8 cellular contexts compared by ENCODE assay signal in the genomic region with DNA sequence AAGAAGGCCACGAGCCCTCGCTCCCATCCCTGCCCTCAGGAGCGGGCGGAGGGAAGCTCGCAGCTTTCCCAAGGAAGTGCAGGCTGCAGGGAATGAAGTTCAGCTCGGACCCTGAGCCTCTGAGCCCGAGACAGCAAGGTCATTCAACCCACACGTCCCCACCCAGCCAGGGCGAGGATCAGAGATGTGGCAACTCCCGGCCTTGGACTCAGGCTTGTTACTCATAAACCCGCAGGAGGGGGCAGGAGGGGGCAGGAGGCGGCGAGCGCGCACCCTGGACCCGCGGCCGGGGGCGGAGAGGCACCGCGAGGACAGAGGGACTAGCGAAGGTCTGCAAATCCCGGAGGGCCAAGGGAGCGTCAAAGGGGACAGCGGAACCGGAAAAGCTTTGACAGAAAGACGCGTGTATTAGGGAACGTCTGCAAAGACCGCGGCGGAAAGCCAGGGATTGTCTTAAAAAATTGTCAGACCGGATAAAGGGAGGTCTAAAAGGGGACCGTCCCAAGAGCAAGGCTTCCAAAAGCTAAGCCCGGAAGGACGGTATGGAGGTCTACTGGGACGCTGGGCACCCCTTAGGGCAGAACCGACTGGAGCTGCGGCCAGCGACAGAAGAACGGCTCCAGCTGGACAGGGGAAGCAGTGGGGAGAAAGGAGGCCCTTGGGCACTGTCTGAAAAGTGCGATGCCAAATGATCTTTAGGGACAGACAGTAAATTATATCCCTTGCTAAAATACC. TPM values are rescaled to one million over a fixed set of nuclear protein-coding genes. Genes with fewer than 3 reads are reported as not detected.
DNase-seq lines count a peak whose midpoint lies in the region; ATAC-seq and TF ChIP-seq lines count a peak whose summit lies in the region.

No MANE protein-coding gene starts in this region.

- peak overlapping the region; percentile 82 for H3K4me3 Mint-ChIP-seq in Calu3 (ENCODE audit: low read depth, unreplicated experiment)
- peak overlapping the region; percentile 90 for H3K4me3 Mint-ChIP-seq in activated T-cell treated with anti-CD3 and anti-CD28 coated beads, Interleukin-2, amount 50 U/mL, for 24 hours

- ATAC-seq in GM21515 (IDR thresholded peaks at IDR 0.05; ENCODE audit: unreplicated experiment): peak; percentile 30
- ATAC-seq in PC-3: peak; percentile 42
- peak; percentile 59 for ATAC-seq in esophagus mucosa

- H3K9me3 Mint-ChIP-seq in Calu3 (ENCODE audit: low read depth, unreplicated experiment): no peaks in the 10 kb centered on the region
- no peaks in the 10 kb centered on the region for H3K9me3 Mint-ChIP-seq in activated T-cell treated with anti-CD3 and anti-CD28 coated beads, Interleukin-2, amount 50 U/mL, for 24 hours

- no peaks in the 10 kb centered on the region for H3K27me3 Mint-ChIP-seq in Calu3 (ENCODE audit: unreplicated experiment)
- H3K27me3 Mint-ChIP-seq in activated T-cell treated with anti-CD3 and anti-CD28 coated beads, Interleukin-2, amount 50 U/mL, for 24 hours: no peaks in the 10 kb centered on the region

- no peaks in the 10 kb centered on the region for H4K20me1 ChIP-seq in PC-3 (ENCODE audit: low read length)

- peaks cover 11% of the 10 kb centered on the region; the same call in 1 of the 2 replicates for H3K36me3 ChIP-seq in PC-3 (ENCODE audit: low read depth, low read length)
- H3K36me3 ChIP-seq in muscle layer of duodenum (ENCODE audit: control insufficient read depth in 1 of 2, insufficient read depth in 2 of 2, low read length in 2 of 2): peaks cover 18 to 31% of the 10 kb centered on the region in 2 donors

- CTCF ChIA-PET in Calu3 (lab: Charles Lee): interaction anchor here (0.6 to 3.2 kb wide), 9 partner anchors 20 to 130 kb away, joined by 3 to 23 read pairs (median 8); a partner anchor contains a TSS
- CTCF ChIA-PET in PC-3 (lab: Charles Lee): interaction anchor here (0.9 to 1.6 kb wide), 4 partner anchors 22 to 194 kb away, joined by 4 to 7 read pairs (median 4); a partner anchor contains a TSS

- DNase-seq in Calu3 (peak; percentile 85), HuH-7.5 (ENCODE audit: low spot score) (peak; percentile 90), PC-3 (peak; percentile 86)
- DNase-seq in activated T-cell treated with anti-CD3 and anti-CD28 coated beads, Interleukin-2, amount 50 U/mL, for 24 hours: peak; percentile 85
- DNase-seq in stimulated activated CD8-positive, alpha-beta memory T cell treated with anti-CD3 and anti-CD28 coated beads, Interleukin-7, amount 100 ng/mL, for 24 hours (ENCODE audit: low read depth): peak; percentile 55

- H3K4me1 ChIP-seq in PC-3 (ENCODE audit: insufficient read depth, low read length): peaks cover 20% of the 10 kb centered on the region
- H3K4me1 ChIP-seq in muscle layer of duodenum (ENCODE audit: control insufficient read depth in 1 of 2, insufficient read depth in 2 of 2, low read length in 2 of 2): peaks cover 18 to 21% of the 10 kb centered on the region in 2 donors

- BruUV-seq in Calu3 (replicated peaks; lab: Mats Ljungman, UMichigan) (no TSS peak), PC-3 (replicated peaks; lab: Mats Ljungman, UMichigan) (no TSS peak)

- peaks cover 20% of the 10 kb centered on the region for H3K4me1 Mint-ChIP-seq in Calu3 (ENCODE audit: low read depth, unreplicated experiment)
- H3K4me1 Mint-ChIP-seq in activated T-cell treated with anti-CD3 and anti-CD28 coated beads, Interleukin-2, amount 50 U/mL, for 24 hours (ENCODE audit: low read depth): peaks cover 33% of the 10 kb centered on the region

- H2AFZ ChIP-seq in PC-3 (ENCODE audit: low read length): peak overlapping the region; percentile 95

- peaks cover 39% of the 10 kb centered on the region for H3K36me3 Mint-ChIP-seq in Calu3 (ENCODE audit: insufficient read depth, unreplicated experiment)
- peaks cover 50% of the 10 kb centered on the region for H3K36me3 Mint-ChIP-seq in activated T-cell treated with anti-CD3 and anti-CD28 coated beads, Interleukin-2, amount 50 U/mL, for 24 hours (ENCODE audit: low read depth)

- peak overlapping the region; percentile 90 for H3K27ac ChIP-seq in PC-3 (ENCODE audit: low read length)
- peak overlapping the region; percentile 100 for H3K27ac ChIP-seq in muscle layer of duodenum (ENCODE audit: low read length)

- no peaks in the 10 kb centered on the region for H3K9me2 ChIP-seq in PC-3 (replicated peaks; ENCODE audit: low read length)

- no peaks in the 10 kb centered on the region for H3K27me3 ChIP-seq in PC-3 (ENCODE audit: low read length)
- no peaks in the 10 kb centered on the region for H3K27me3 ChIP-seq in muscle layer of duodenum (ENCODE audit: low read depth, low read length)

- intact Hi-C loops in Calu3 (cut with micrococcal nuclease; ENCODE audit: unreplicated experiment) (loop anchor here (2.0 kb wide), 2 partner anchors 27 to 47 kb away; a partner anchor contains a TSS), PC-3 (cut with micrococcal nuclease) (loop anchor here (1.0 kb wide), 3 partner anchors 27 to 47 kb away; a partner anchor contains a TSS)

- no peaks in the 10 kb centered on the region for H3K9me3 ChIP-seq in PC-3 (ENCODE audit: low read length)
- no peaks in the 10 kb centered on the region for H3K9me3 ChIP-seq in muscle layer of duodenum (ENCODE audit: control insufficient read depth in 1 of 2, low read length in 2 of 2)

- H3K4me2 ChIP-seq in PC-3 (ENCODE audit: low read length): peak overlapping the region; percentile 95

- no peak for TF ChIP-seq CTCF in Calu3 (IDR thresholded peaks at IDR 0.05; ENCODE audit: unreplicated experiment)
- TF ChIP-seq CTCF in PC-3 (conservative IDR thresholded peaks at IDR 0.05; ENCODE audit: low read depth, low read length): no peak

- no peaks in the 10 kb centered on the region for H3F3A ChIP-seq in PC-3 (ENCODE audit: low read length, unreplicated experiment)

- peak overlapping the region; percentile 86 for H3K9ac ChIP-seq in PC-3 (ENCODE audit: low read length)

- POLR2A ChIA-PET in PC-3 (lab: Charles Lee; ENCODE audit: unreplicated experiment): interaction anchor here (0.6 to 1.8 kb wide), 6 partner anchors 19 to 1018 kb away, joined by 3 to 17 read pairs (median 4); a partner anchor contains a TSS

- H3K4me3 ChIP-seq in PC-3 (ENCODE audit: low read length) (peak overlapping the region; percentile 96), muscle layer of duodenum (ENCODE audit: low read depth in 1 of 2, low read length in 2 of 2) (peak overlapping the region; percentile 87 to 89)

- H3K79me2 ChIP-seq in PC-3 (ENCODE audit: low read length): peaks cover 18% of the 10 kb centered on the region

- H3K27ac Mint-ChIP-seq in Calu3 (ENCODE audit: unreplicated experiment): peak overlapping the region; percentile 98
- H3K27ac Mint-ChIP-seq in activated T-cell treated with anti-CD3 and anti-CD28 coated beads, Interleukin-2, amount 50 U/mL, for 24 hours: peak overlapping the region; percentile 99

RNA-seq across cellular contexts. Expression of a gene that starts 0.6 kb away (rescaled TPM):
- 58.2 and 63.4 TPM in 2 replicates for total RNA-seq in Calu3 (2022)
- total RNA-seq in PC-3 (2014; rRNA removed): 68.2 and 85.8 TPM in 2 replicates
- total RNA-seq in esophagus mucosa: 48.2 TPM

RNA-seq across cellular contexts. Expression of a gene that starts 0.8 kb away (rescaled TPM):
- total RNA-seq in Calu3 (2022) (1.8 and 2.3 TPM in 2 replicates), PC-3 (2014; rRNA removed) (1.5 and 1.7 TPM in 2 replicates), esophagus mucosa (1.1 TPM)

RNA-seq across cellular contexts. Expression of a gene that starts 16.5 kb away (rescaled TPM):
- total RNA-seq in Calu3 (2022): 0.47 and 0.98 TPM in 2 replicates
- total RNA-seq in PC-3 (2014; rRNA removed): 0.55 TPM in 1 of 2 replicates, not detected in the other
- 0.60 TPM for total RNA-seq in esophagus mucosa

RNA-seq across cellular contexts. Expression of a gene that starts 19.9 kb away (rescaled TPM):
- total RNA-seq in Calu3 (2022) (38.0 and 43.6 TPM in 2 replicates), PC-3 (2014; rRNA removed) (10.0 and 11.6 TPM in 2 replicates), esophagus mucosa (44.4 TPM)

RNA-seq across cellular contexts. Expression of a gene that starts 22.0 kb away (rescaled TPM):
- total RNA-seq in Calu3 (2022) (259 and 289 TPM in 2 replicates), PC-3 (2014; rRNA removed) (140 and 163 TPM in 2 replicates), esophagus mucosa (123 TPM)

Comparison
In these comparisons a context has a peak if more than half of its experiments do, and no peak if none do; other contexts are left out.
1. Peak in every context shown above with its lines: DNase-seq, ATAC-seq, H3K4me3 ChIP-seq and H3K27ac ChIP-seq.